In the genomic region with DNA sequence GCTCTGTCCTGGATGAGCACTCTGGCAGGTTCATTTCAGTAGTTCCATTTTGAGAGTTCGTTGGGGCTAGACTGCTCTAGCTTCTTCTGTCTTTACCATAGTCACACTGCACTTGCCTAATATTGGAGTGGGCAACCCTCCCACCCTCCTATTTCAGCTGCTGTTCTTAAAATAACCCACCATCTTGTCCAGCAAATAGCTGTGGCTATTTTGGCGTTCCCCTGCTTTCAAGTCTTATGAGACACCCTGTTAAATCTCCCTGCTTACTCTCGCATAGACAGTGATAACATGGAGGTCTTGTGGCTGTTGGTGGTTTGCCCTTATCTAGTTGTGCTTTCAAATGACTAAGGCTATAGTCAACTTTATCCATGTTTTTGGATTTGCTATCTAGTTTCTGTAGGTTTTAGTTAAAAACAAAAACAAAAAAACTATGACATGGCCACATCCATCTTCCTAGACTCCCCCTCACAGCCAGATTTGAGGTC, we compare ENCODE assay signal across 1 cellular context.
TF ChIP-seq lines count a peak whose summit lies in the region.

No MANE protein-coding gene starts in this region.

TF ChIP-seq in K562, 482 proteins besides CTCF, POLR2A, EP300 and RAD21 (continued from another document):
- TF ChIP-seq, protein P1, sequence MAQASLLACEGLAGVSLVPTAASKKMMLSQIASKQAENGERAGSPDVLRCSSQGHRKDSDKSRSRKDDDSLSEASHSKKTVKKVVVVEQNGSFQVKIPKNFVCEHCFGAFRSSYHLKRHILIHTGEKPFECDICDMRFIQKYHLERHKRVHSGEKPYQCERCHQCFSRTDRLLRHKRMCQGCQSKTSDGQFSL (CRISPR knock-in tag; IDR thresholded peaks at IDR 0.05), result no peak
- TF ChIP-seq, protein P1 (tag; IDR thresholded peaks at IDR 0.05), result no peak
- TF ChIP-seq YBX1 (IDR thresholded peaks at IDR 0.05), result no peak
- TF ChIP-seq ZNF232 (CRISPR knock-in tag; IDR thresholded peaks at IDR 0.05), result no peak
- TF ChIP-seq TAF9B (IDR thresholded peaks at IDR 0.05; ENCODE audit: partially characterized antibody), result no peak
- TF ChIP-seq, protein P2, sequence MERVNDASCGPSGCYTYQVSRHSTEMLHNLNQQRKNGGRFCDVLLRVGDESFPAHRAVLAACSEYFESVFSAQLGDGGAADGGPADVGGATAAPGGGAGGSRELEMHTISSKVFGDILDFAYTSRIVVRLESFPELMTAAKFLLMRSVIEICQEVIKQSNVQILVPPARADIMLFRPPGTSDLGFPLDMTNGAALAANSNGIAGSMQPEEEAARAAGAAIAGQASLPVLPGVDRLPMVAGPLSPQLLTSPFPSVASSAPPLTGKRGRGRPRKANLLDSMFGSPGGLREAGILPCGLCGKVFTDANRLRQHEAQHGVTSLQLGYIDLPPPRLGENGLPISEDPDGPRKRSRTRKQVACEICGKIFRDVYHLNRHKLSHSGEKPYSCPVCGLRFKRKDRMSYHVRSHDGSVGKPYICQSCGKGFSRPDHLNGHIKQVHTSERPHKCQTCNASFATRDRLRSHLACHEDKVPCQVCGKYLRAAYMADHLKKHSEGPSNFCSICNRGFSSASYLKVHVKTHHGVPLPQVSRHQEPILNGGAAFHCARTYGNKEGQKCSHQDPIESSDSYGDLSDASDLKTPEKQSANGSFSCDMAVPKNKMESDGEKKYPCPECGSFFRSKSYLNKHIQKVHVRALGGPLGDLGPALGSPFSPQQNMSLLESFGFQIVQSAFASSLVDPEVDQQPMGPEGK (CRISPR knock-in tag; IDR thresholded peaks at IDR 0.05; ENCODE audit: borderline replicate concordance), result no peak
- TF ChIP-seq SMAD1 (IDR thresholded peaks at IDR 0.05; ENCODE audit: low read depth, low read length, partially characterized antibody), result no peak
- TF ChIP-seq ETV5 (CRISPR knock-in tag; IDR thresholded peaks at IDR 0.05; ENCODE audit: low read depth), result no peak
- TF ChIP-seq BCOR (IDR thresholded peaks at IDR 0.05), result no peak
- TF ChIP-seq, protein P3, sequence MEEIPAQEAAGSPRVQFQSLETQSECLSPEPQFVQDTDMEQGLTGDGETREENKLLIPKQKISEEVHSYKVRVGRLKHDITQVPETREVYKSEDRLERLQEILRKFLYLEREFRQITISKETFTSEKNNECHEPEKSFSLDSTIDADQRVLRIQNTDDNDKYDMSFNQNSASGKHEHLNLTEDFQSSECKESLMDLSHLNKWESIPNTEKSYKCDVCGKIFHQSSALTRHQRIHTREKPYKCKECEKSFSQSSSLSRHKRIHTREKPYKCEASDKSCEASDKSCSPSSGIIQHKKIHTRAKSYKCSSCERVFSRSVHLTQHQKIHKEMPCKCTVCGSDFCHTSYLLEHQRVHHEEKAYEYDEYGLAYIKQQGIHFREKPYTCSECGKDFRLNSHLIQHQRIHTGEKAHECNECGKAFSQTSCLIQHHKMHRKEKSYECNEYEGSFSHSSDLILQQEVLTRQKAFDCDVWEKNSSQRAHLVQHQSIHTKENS (CRISPR knock-in tag; IDR thresholded peaks at IDR 0.05), result no peak
- 0 out of 2 replicates have a peak, but pooled peaks have one; percentile 53 for TF ChIP-seq EHMT2 (IDR thresholded peaks at IDR 0.05)
- peak in 1 of 3 experiments; percentile 52 for TF ChIP-seq YY1 (IDR thresholded peaks at IDR 0.05; ENCODE audit: borderline replicate concordance in 1 of 3, control insufficient read depth in 1 of 3, extremely low read depth in 1 of 3, insufficient read depth in 3 of 3, insufficient read length in 1 of 3, insufficient replicate concordance in 2 of 3, low read depth in 1 of 3, low read length in 2 of 3)
- TF ChIP-seq SMARCA4 (IDR thresholded peaks at IDR 0.05), result 0 out of 2 replicates have a peak, but pooled peaks have one; percentile 21
- no peak for TF ChIP-seq RBM22 (IDR thresholded peaks at IDR 0.05; ENCODE audit: low read depth, low read length, poor library complexity, severe bottlenecking)
- no peak for TF ChIP-seq MCM2 (IDR thresholded peaks at IDR 0.05; ENCODE audit: low read depth)
- TF ChIP-seq KDM1A (IDR thresholded peaks at IDR 0.05), result peak; percentile 66 to 74
- TF ChIP-seq ZNF780A (CRISPR knock-in tag; IDR thresholded peaks at IDR 0.05), result no peak
- TF ChIP-seq, protein P4, sequence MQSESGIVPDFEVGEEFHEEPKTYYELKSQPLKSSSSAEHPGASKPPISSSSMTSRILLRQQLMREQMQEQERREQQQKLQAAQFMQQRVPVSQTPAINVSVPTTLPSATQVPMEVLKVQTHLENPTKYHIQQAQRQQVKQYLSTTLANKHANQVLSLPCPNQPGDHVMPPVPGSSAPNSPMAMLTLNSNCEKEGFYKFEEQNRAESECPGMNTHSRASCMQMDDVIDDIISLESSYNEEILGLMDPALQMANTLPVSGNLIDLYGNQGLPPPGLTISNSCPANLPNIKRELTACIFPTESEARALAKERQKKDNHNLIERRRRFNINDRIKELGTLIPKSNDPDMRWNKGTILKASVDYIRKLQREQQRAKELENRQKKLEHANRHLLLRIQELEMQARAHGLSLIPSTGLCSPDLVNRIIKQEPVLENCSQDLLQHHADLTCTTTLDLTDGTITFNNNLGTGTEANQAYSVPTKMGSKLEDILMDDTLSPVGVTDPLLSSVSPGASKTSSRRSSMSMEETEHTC (IDR thresholded peaks at IDR 0.05), result no peak
- no peak for TF ChIP-seq ZNF584 (CRISPR knock-in tag; IDR thresholded peaks at IDR 0.05; ENCODE audit: low read depth)
- no peak for TF ChIP-seq SIN3B (IDR thresholded peaks at IDR 0.05; ENCODE audit: low read depth)
- TF ChIP-seq KLF13 (tag; IDR thresholded peaks at IDR 0.05; ENCODE audit: borderline replicate concordance, low read depth), result no peak
- TF ChIP-seq, protein P5, sequence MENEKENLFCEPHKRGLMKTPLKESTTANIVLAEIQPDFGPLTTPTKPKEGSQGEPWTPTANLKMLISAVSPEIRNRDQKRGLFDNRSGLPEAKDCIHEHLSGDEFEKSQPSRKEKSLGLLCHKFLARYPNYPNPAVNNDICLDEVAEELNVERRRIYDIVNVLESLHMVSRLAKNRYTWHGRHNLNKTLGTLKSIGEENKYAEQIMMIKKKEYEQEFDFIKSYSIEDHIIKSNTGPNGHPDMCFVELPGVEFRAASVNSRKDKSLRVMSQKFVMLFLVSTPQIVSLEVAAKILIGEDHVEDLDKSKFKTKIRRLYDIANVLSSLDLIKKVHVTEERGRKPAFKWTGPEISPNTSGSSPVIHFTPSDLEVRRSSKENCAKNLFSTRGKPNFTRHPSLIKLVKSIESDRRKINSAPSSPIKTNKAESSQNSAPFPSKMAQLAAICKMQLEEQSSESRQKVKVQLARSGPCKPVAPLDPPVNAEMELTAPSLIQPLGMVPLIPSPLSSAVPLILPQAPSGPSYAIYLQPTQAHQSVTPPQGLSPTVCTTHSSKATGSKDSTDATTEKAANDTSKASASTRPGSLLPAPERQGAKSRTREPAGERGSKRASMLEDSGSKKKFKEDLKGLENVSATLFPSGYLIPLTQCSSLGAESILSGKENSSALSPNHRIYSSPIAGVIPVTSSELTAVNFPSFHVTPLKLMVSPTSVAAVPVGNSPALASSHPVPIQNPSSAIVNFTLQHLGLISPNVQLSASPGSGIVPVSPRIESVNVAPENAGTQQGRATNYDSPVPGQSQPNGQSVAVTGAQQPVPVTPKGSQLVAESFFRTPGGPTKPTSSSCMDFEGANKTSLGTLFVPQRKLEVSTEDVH (IDR thresholded peaks at IDR 0.05; ENCODE audit: low read depth, partially characterized antibody), result no peak
- TF ChIP-seq CBFA2T3 (IDR thresholded peaks at IDR 0.05), result peak; percentile 71
- TF ChIP-seq, protein P6, sequence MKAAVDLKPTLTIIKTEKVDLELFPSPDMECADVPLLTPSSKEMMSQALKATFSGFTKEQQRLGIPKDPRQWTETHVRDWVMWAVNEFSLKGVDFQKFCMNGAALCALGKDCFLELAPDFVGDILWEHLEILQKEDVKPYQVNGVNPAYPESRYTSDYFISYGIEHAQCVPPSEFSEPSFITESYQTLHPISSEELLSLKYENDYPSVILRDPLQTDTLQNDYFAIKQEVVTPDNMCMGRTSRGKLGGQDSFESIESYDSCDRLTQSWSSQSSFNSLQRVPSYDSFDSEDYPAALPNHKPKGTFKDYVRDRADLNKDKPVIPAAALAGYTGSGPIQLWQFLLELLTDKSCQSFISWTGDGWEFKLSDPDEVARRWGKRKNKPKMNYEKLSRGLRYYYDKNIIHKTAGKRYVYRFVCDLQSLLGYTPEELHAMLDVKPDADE (conservative IDR thresholded peaks at IDR 0.05; ENCODE audit: control insufficient read depth, low read depth, low read length), result no peak
- TF ChIP-seq, protein P7, sequence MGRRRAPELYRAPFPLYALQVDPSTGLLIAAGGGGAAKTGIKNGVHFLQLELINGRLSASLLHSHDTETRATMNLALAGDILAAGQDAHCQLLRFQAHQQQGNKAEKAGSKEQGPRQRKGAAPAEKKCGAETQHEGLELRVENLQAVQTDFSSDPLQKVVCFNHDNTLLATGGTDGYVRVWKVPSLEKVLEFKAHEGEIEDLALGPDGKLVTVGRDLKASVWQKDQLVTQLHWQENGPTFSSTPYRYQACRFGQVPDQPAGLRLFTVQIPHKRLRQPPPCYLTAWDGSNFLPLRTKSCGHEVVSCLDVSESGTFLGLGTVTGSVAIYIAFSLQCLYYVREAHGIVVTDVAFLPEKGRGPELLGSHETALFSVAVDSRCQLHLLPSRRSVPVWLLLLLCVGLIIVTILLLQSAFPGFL (CRISPR knock-in tag; IDR thresholded peaks at IDR 0.05), result no peak
- no peak for TF ChIP-seq GABPB1 (CRISPR knock-in tag; IDR thresholded peaks at IDR 0.05)
- no peak for TF ChIP-seq STAT5A (IDR thresholded peaks at IDR 0.05; ENCODE audit: borderline replicate concordance, low read length)
- no peak for TF ChIP-seq MYC (IDR thresholded peaks at IDR 0.05; ENCODE audit: low read depth, low read length)
- no peak for TF ChIP-seq MYC (CRISPR knock-in tag; IDR thresholded peaks at IDR 0.05; ENCODE audit: borderline replicate concordance, low read depth)
- TF ChIP-seq CHCHD3 (CRISPR knock-in tag; IDR thresholded peaks at IDR 0.05), result no peak
